In the genomic region with DNA sequence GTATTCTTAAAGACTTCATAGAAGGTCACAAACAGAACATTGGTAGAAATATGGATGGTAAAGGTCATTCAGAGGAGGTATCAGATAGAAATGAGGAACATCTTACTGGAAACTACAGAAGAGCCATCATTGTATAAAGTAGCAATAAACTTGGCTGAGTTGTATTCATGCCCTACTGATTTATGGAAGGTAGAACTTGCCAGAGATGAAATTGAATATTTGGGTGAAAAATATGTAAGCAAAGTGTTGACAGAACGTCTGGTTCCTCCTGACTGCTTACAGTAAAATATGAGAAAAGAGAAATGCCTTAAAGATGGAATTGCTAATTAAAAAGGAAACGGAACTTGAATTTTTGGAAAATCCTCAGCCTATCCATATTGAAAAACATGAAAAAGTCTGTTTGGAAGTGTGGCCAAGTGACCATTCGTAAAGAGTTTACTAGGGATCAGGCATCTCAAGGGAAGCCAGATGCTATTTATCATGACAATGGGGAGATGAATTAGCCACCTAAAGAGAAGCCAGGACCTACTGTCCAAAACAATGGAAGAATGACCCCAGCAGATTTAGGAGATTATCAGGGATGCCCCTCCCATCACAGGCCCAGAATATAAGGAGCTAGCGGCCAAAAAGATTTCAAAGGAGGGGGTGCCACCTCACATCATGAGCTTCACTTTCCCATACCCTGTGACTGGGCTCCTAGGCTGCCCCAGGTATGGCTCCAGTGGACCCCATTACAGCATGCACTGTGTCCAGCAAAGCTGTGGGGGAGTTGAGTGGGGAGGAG, we compare ENCODE assay signal across 1 cellular context.
TF ChIP-seq lines count a peak whose summit lies in the region.

No MANE protein-coding gene starts in this region.

TF ChIP-seq in GM23338, 12 proteins besides CTCF, POLR2A, EP300 and RAD21 (continued from another document):
- TF ChIP-seq, protein P1, sequence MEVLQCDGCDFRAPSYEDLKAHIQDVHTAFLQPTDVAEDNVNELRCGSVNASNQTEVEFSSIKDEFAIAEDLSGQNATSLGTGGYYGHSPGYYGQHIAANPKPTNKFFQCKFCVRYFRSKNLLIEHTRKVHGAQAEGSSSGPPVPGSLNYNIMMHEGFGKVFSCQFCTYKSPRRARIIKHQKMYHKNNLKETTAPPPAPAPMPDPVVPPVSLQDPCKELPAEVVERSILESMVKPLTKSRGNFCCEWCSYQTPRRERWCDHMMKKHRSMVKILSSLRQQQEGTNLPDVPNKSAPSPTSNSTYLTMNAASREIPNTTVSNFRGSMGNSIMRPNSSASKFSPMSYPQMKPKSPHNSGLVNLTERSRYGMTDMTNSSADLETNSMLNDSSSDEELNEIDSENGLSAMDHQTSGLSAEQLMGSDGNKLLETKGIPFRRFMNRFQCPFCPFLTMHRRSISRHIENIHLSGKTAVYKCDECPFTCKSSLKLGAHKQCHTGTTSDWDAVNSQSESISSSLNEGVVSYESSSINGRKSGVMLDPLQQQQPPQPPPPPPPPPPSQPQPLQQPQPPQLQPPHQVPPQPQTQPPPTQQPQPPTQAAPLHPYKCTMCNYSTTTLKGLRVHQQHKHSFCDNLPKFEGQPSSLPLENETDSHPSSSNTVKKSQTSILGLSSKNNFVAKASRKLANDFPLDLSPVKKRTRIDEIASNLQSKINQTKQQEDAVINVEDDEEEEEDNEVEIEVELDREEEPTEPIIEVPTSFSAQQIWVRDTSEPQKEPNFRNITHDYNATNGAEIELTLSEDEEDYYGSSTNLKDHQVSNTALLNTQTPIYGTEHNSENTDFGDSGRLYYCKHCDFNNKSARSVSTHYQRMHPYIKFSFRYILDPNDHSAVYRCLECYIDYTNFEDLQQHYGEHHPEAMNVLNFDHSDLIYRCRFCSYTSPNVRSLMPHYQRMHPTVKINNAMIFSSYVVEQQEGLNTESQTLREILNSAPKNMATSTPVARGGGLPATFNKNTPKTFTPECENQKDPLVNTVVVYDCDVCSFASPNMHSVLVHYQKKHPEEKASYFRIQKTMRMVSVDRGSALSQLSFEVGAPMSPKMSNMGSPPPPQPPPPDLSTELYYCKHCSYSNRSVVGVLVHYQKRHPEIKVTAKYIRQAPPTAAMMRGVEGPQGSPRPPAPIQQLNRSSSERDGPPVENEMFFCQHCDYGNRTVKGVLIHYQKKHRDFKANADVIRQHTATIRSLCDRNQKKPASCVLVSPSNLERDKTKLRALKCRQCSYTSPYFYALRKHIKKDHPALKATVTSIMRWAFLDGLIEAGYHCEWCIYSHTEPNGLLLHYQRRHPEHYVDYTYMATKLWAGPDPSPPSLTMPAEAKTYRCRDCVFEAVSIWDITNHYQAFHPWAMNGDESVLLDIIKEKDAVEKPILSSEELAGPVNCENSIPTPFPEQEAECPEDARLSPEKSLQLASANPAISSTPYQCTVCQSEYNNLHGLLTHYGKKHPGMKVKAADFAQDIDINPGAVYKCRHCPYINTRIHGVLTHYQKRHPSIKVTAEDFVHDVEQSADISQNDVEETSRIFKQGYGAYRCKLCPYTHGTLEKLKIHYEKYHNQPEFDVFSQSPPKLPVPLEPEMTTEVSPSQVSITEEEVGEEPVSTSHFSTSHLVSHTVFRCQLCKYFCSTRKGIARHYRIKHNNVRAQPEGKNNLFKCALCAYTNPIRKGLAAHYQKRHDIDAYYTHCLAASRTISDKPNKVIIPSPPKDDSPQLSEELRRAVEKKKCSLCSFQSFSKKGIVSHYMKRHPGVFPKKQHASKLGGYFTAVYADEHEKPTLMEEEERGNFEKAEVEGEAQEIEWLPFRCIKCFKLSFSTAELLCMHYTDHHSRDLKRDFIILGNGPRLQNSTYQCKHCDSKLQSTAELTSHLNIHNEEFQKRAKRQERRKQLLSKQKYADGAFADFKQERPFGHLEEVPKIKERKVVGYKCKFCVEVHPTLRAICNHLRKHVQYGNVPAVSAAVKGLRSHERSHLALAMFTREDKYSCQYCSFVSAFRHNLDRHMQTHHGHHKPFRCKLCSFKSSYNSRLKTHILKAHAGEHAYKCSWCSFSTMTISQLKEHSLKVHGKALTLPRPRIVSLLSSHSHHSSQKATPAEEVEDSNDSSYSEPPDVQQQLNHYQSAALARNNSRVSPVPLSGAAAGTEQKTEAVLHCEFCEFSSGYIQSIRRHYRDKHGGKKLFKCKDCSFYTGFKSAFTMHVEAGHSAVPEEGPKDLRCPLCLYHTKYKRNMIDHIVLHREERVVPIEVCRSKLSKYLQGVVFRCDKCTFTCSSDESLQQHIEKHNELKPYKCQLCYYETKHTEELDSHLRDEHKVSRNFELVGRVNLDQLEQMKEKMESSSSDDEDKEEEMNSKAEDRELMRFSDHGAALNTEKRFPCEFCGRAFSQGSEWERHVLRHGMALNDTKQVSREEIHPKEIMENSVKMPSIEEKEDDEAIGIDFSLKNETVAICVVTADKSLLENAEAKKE (CRISPR knock-in tag; IDR thresholded peaks at IDR 0.05): peak; percentile 94
- TF ChIP-seq ZNF114 (CRISPR knock-in tag; IDR thresholded peaks at IDR 0.05) (no peak), JUNB (IDR thresholded peaks at IDR 0.05; ENCODE audit: unreplicated experiment) (no peak), STAT1 (IDR thresholded peaks at IDR 0.05; ENCODE audit: unreplicated experiment) (no peak)
- TF ChIP-seq, protein P2, sequence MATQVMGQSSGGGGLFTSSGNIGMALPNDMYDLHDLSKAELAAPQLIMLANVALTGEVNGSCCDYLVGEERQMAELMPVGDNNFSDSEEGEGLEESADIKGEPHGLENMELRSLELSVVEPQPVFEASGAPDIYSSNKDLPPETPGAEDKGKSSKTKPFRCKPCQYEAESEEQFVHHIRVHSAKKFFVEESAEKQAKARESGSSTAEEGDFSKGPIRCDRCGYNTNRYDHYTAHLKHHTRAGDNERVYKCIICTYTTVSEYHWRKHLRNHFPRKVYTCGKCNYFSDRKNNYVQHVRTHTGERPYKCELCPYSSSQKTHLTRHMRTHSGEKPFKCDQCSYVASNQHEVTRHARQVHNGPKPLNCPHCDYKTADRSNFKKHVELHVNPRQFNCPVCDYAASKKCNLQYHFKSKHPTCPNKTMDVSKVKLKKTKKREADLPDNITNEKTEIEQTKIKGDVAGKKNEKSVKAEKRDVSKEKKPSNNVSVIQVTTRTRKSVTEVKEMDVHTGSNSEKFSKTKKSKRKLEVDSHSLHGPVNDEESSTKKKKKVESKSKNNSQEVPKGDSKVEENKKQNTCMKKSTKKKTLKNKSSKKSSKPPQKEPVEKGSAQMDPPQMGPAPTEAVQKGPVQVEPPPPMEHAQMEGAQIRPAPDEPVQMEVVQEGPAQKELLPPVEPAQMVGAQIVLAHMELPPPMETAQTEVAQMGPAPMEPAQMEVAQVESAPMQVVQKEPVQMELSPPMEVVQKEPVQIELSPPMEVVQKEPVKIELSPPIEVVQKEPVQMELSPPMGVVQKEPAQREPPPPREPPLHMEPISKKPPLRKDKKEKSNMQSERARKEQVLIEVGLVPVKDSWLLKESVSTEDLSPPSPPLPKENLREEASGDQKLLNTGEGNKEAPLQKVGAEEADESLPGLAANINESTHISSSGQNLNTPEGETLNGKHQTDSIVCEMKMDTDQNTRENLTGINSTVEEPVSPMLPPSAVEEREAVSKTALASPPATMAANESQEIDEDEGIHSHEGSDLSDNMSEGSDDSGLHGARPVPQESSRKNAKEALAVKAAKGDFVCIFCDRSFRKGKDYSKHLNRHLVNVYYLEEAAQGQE (IDR thresholded peaks at IDR 0.05; ENCODE audit: unreplicated experiment): no peak
